In the genomic region with DNA sequence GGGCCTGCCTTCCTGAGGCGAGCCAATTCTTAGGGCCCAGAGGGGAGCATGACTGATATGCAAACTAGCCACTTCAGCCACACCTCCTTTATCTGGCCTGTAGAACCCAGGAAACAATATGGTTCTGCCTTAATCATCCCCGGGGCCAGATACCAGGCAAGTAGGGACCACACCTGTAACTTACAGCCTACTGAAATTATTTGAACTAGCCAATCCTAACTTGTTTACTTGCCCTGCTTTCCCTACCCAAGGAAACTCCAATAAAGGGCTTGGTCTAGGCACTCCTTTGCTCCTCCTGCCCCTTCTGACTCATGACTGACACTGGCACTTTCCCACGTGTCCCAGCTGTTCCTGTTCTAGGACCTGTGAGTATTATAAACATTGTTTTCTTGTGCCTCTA, we compare ENCODE assay signal across 2 cellular contexts.
TF ChIP-seq lines count a peak whose summit lies in the region.

No MANE protein-coding gene starts in this region.

TF ChIP-seq in GM23338, 12 proteins besides CTCF, POLR2A, EP300 and RAD21 (continues in another document):
- TF ChIP-seq, protein P1, sequence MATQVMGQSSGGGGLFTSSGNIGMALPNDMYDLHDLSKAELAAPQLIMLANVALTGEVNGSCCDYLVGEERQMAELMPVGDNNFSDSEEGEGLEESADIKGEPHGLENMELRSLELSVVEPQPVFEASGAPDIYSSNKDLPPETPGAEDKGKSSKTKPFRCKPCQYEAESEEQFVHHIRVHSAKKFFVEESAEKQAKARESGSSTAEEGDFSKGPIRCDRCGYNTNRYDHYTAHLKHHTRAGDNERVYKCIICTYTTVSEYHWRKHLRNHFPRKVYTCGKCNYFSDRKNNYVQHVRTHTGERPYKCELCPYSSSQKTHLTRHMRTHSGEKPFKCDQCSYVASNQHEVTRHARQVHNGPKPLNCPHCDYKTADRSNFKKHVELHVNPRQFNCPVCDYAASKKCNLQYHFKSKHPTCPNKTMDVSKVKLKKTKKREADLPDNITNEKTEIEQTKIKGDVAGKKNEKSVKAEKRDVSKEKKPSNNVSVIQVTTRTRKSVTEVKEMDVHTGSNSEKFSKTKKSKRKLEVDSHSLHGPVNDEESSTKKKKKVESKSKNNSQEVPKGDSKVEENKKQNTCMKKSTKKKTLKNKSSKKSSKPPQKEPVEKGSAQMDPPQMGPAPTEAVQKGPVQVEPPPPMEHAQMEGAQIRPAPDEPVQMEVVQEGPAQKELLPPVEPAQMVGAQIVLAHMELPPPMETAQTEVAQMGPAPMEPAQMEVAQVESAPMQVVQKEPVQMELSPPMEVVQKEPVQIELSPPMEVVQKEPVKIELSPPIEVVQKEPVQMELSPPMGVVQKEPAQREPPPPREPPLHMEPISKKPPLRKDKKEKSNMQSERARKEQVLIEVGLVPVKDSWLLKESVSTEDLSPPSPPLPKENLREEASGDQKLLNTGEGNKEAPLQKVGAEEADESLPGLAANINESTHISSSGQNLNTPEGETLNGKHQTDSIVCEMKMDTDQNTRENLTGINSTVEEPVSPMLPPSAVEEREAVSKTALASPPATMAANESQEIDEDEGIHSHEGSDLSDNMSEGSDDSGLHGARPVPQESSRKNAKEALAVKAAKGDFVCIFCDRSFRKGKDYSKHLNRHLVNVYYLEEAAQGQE (IDR thresholded peaks at IDR 0.05; ENCODE audit: unreplicated experiment) = no peak
- TF ChIP-seq CREB1 (CRISPR knock-in tag; IDR thresholded peaks at IDR 0.05; ENCODE audit: low read depth) = no peak
- no peak for TF ChIP-seq ZNF114 (CRISPR knock-in tag; IDR thresholded peaks at IDR 0.05)
- TF ChIP-seq, protein P2, sequence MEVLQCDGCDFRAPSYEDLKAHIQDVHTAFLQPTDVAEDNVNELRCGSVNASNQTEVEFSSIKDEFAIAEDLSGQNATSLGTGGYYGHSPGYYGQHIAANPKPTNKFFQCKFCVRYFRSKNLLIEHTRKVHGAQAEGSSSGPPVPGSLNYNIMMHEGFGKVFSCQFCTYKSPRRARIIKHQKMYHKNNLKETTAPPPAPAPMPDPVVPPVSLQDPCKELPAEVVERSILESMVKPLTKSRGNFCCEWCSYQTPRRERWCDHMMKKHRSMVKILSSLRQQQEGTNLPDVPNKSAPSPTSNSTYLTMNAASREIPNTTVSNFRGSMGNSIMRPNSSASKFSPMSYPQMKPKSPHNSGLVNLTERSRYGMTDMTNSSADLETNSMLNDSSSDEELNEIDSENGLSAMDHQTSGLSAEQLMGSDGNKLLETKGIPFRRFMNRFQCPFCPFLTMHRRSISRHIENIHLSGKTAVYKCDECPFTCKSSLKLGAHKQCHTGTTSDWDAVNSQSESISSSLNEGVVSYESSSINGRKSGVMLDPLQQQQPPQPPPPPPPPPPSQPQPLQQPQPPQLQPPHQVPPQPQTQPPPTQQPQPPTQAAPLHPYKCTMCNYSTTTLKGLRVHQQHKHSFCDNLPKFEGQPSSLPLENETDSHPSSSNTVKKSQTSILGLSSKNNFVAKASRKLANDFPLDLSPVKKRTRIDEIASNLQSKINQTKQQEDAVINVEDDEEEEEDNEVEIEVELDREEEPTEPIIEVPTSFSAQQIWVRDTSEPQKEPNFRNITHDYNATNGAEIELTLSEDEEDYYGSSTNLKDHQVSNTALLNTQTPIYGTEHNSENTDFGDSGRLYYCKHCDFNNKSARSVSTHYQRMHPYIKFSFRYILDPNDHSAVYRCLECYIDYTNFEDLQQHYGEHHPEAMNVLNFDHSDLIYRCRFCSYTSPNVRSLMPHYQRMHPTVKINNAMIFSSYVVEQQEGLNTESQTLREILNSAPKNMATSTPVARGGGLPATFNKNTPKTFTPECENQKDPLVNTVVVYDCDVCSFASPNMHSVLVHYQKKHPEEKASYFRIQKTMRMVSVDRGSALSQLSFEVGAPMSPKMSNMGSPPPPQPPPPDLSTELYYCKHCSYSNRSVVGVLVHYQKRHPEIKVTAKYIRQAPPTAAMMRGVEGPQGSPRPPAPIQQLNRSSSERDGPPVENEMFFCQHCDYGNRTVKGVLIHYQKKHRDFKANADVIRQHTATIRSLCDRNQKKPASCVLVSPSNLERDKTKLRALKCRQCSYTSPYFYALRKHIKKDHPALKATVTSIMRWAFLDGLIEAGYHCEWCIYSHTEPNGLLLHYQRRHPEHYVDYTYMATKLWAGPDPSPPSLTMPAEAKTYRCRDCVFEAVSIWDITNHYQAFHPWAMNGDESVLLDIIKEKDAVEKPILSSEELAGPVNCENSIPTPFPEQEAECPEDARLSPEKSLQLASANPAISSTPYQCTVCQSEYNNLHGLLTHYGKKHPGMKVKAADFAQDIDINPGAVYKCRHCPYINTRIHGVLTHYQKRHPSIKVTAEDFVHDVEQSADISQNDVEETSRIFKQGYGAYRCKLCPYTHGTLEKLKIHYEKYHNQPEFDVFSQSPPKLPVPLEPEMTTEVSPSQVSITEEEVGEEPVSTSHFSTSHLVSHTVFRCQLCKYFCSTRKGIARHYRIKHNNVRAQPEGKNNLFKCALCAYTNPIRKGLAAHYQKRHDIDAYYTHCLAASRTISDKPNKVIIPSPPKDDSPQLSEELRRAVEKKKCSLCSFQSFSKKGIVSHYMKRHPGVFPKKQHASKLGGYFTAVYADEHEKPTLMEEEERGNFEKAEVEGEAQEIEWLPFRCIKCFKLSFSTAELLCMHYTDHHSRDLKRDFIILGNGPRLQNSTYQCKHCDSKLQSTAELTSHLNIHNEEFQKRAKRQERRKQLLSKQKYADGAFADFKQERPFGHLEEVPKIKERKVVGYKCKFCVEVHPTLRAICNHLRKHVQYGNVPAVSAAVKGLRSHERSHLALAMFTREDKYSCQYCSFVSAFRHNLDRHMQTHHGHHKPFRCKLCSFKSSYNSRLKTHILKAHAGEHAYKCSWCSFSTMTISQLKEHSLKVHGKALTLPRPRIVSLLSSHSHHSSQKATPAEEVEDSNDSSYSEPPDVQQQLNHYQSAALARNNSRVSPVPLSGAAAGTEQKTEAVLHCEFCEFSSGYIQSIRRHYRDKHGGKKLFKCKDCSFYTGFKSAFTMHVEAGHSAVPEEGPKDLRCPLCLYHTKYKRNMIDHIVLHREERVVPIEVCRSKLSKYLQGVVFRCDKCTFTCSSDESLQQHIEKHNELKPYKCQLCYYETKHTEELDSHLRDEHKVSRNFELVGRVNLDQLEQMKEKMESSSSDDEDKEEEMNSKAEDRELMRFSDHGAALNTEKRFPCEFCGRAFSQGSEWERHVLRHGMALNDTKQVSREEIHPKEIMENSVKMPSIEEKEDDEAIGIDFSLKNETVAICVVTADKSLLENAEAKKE (CRISPR knock-in tag; IDR thresholded peaks at IDR 0.05) = no peak
- TF ChIP-seq EZH2phosphoT487 (IDR thresholded peaks at IDR 0.05; ENCODE audit: unreplicated experiment) = no peak
- no peak for TF ChIP-seq NANOG (IDR thresholded peaks at IDR 0.05; ENCODE audit: borderline replicate concordance)
- TF ChIP-seq POLR2AphosphoS5 (IDR thresholded peaks at IDR 0.05; ENCODE audit: low read depth) = no peak
- TF ChIP-seq EZH2 (IDR thresholded peaks at IDR 0.05; ENCODE audit: low read depth, unreplicated experiment) = no peak
- no peak for TF ChIP-seq STAT1 (IDR thresholded peaks at IDR 0.05; ENCODE audit: unreplicated experiment)
- TF ChIP-seq, protein P3, sequence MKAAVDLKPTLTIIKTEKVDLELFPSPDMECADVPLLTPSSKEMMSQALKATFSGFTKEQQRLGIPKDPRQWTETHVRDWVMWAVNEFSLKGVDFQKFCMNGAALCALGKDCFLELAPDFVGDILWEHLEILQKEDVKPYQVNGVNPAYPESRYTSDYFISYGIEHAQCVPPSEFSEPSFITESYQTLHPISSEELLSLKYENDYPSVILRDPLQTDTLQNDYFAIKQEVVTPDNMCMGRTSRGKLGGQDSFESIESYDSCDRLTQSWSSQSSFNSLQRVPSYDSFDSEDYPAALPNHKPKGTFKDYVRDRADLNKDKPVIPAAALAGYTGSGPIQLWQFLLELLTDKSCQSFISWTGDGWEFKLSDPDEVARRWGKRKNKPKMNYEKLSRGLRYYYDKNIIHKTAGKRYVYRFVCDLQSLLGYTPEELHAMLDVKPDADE (IDR thresholded peaks at IDR 0.05) = no peak

TF ChIP-seq in HepG2, 621 proteins besides CTCF, POLR2A, EP300 and RAD21:
- TF ChIP-seq TCF7 (IDR thresholded peaks at IDR 0.05; ENCODE audit: low read depth) = no peak
- TF ChIP-seq FOXP1 (IDR thresholded peaks at IDR 0.05) = no peak
- no peak for TF ChIP-seq FOXP1 (CRISPR knock-in tag; IDR thresholded peaks at IDR 0.05)
- TF ChIP-seq RXRB (CRISPR knock-in tag; IDR thresholded peaks at IDR 0.05; ENCODE audit: borderline replicate concordance) = no peak
- no peak for TF ChIP-seq ZNF572 (CRISPR knock-in tag; IDR thresholded peaks at IDR 0.05)
- TF ChIP-seq TGIF2 (CRISPR knock-in tag; IDR thresholded peaks at IDR 0.05) = no peak
- TF ChIP-seq HNRNPK (IDR thresholded peaks at IDR 0.05; ENCODE audit: low read depth, low read length, poor library complexity, severe bottlenecking) = no peak
- no peak for TF ChIP-seq ZNF337 (CRISPR knock-in tag; IDR thresholded peaks at IDR 0.05; ENCODE audit: borderline replicate concordance, low read depth)
- no peak for TF ChIP-seq TCF12 (IDR thresholded peaks at IDR 0.05)
- TF ChIP-seq TCF12 (CRISPR knock-in tag; IDR thresholded peaks at IDR 0.05) = no peak
- TF ChIP-seq NFYC (CRISPR knock-in tag; IDR thresholded peaks at IDR 0.05) = no peak
- TF ChIP-seq, protein P4, sequence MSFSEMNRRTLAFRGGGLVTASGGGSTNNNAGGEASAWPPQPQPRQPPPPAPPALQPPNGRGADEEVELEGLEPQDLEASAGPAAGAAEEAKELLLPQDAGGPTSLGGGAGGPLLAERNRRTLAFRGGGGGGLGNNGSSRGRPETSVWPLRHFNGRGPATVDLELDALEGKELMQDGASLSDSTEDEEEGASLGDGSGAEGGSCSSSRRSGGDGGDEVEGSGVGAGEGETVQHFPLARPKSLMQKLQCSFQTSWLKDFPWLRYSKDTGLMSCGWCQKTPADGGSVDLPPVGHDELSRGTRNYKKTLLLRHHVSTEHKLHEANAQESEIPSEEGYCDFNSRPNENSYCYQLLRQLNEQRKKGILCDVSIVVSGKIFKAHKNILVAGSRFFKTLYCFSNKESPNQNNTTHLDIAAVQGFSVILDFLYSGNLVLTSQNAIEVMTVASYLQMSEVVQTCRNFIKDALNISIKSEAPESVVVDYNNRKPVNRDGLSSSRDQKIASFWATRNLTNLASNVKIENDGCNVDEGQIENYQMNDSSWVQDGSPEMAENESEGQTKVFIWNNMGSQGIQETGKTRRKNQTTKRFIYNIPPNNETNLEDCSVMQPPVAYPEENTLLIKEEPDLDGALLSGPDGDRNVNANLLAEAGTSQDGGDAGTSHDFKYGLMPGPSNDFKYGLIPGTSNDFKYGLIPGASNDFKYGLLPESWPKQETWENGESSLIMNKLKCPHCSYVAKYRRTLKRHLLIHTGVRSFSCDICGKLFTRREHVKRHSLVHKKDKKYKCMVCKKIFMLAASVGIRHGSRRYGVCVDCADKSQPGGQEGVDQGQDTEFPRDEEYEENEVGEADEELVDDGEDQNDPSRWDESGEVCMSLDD (CRISPR knock-in tag; IDR thresholded peaks at IDR 0.05; ENCODE audit: borderline replicate concordance) = no peak
- no peak for TF ChIP-seq ZNF20 (CRISPR knock-in tag; IDR thresholded peaks at IDR 0.05)
